ENCODE assay signal across 9 cellular contexts in genomic region chr1:91736999-91737615, GRCh38.
A peak's percentile ranks its signal among the peaks of the same experiment; 100 is the strongest.
DNase-seq lines count a peak whose midpoint lies in the region; ATAC-seq, FAIRE-seq and TF ChIP-seq lines count a peak whose summit lies in the region.
"Had no signal": no experiment of that assay in that cellular context is flagged by ENCODE, and none has a peak within 500 bp of the region (broad histone marks: within the 10 kb centered on the region; RNA-seq: fewer than 3 reads in every experiment).

No MANE protein-coding gene starts in this region.

- FAIRE-seq in HTR-8/SVneo (lab: Jason Lieb, UNC) = peak; percentile 54

- peak; percentile 71 for DNase-seq in HTR-8/SVneo (ENCODE audit: insufficient read length, low spot score)
- DNase-seq in left lobe of liver (ENCODE audit: low spot score) = no peak
- peak; percentile 16 for DNase-seq in transverse colon
- no peak for DNase-seq in glutamatergic neuron
- DNase-seq in stimulated activated naive CD4-positive, alpha-beta T cell treated with Interleukin-2 at 50 U/mL for 16 hours (lab: John Stamatoyannopoulos, UW) = no peak
- DNase-seq: NCI-H524 had no signal

- peaks cover 0 to 3% of the 10 kb centered on the region in 2 donors for H3K36me3 ChIP-seq in duodenal mucosa (ENCODE audit: control insufficient read depth in 1 of 2, insufficient read depth in 2 of 2, low read length in 2 of 2)
- no peaks in the 10 kb centered on the region for H3K36me3 ChIP-seq in transverse colon

- H3K27ac ChIP-seq in duodenal mucosa (ENCODE audit: low read depth, low read length) (peak overlapping the region; percentile 44), transverse colon (peak overlapping the region; percentile 69 to 88 (median 79))

- no peak for TF ChIP-seq POLR2A in transverse colon (IDR thresholded peaks at IDR 0.05)

- H3K4me1 ChIP-seq in duodenal mucosa (ENCODE audit: control insufficient read depth in 1 of 2, insufficient read depth in 2 of 2, low read length in 2 of 2) (peaks cover 17 to 27% of the 10 kb centered on the region in 2 donors), transverse colon (peaks cover 6 to 24% (median 10%) of the 10 kb centered on the region in 4 donors)

- in situ Hi-C loops in transverse colon (cut with MboI; ENCODE audit: low pct_ligation_motif_present in 1 of 4, low pct_unique_long_range_greater_than_20kb in 1 of 4, low sequenced_read_pairs in 3 of 4) = no loop called here

- H3K4me3 Mint-ChIP-seq in glutamatergic neuron (ENCODE audit: unreplicated experiment) = no peak overlapping the region

- H3K4me3 ChIP-seq in duodenal mucosa (ENCODE audit: low read depth in 1 of 2, low read length in 2 of 2) (no peak overlapping the region), transverse colon (no peak overlapping the region)

- intact Hi-C loops in transverse colon (cut with DNase I; ENCODE audit: low total_unique reads) = no loop called here

- TF ChIP-seq CTCF in transverse colon (IDR thresholded peaks at IDR 0.05) (no peak), glutamatergic neuron (IDR thresholded peaks at IDR 0.05; ENCODE audit: partially characterized antibody, unreplicated experiment) (no peak)

- peaks cover 2% of the 10 kb centered on the region for H3K9me3 Mint-ChIP-seq in glutamatergic neuron (ENCODE audit: unreplicated experiment)

- H3K36me3 Mint-ChIP-seq in glutamatergic neuron (ENCODE audit: unreplicated experiment) = peaks cover 4% of the 10 kb centered on the region

- TF ChIP-seq EP300 in transverse colon (IDR thresholded peaks at IDR 0.05; ENCODE audit: low read depth) = no peak

- peak; percentile 36 for ATAC-seq in left lobe of liver
- no peak for ATAC-seq in GM21528 (IDR thresholded peaks at IDR 0.05; ENCODE audit: low FRiP score, unreplicated experiment)
- ATAC-seq in GM21526 (IDR thresholded peaks at IDR 0.05; ENCODE audit: low FRiP score, unreplicated experiment) = no peak

- H3K4me1 Mint-ChIP-seq in glutamatergic neuron (ENCODE audit: low read depth, unreplicated experiment) = no peaks in the 10 kb centered on the region

- H3K27me3 ChIP-seq in duodenal mucosa (ENCODE audit: control insufficient read depth in 1 of 2, insufficient read depth in 2 of 2, low read length in 2 of 2) (no peaks in the 10 kb centered on the region), transverse colon (no peaks in the 10 kb centered on the region)

- H3K27me3 Mint-ChIP-seq in glutamatergic neuron (ENCODE audit: unreplicated experiment) = no peaks in the 10 kb centered on the region

- H3K9me3 ChIP-seq in duodenal mucosa (ENCODE audit: control insufficient read depth in 1 of 2, low read length in 2 of 2) = no peaks in the 10 kb centered on the region
- H3K9me3 ChIP-seq in transverse colon = no peaks in the 10 kb centered on the region

- H3K27ac Mint-ChIP-seq in glutamatergic neuron (ENCODE audit: unreplicated experiment) = no peak overlapping the region

- WGBS in transverse colon (ENCODE audit: low coverage in 1 of 2), 2 donors = 78 to 84% methylated on average over 5 to 8 of the region's 8 CpGs

- no peak overlapping the region for H3K9ac ChIP-seq in duodenal mucosa (ENCODE audit: low read depth in 1 of 2, low read length in 2 of 2)

Comparison
In these comparisons a context has a peak if more than half of its experiments do, and no peak if none do; other contexts are left out.
1. DNase-seq: peak in HTR-8/SVneo (single experiment) and transverse colon (single experiment); none in left lobe of liver (single experiment), glutamatergic neuron (single experiment) and stimulated activated naive CD4-positive, alpha-beta T cell treated with Interleukin-2 at 50 U/mL for 16 hours (single experiment).